In genomic region chr20:55140631-55141030, GRCh38 we compare ENCODE assay signal across 21 cellular contexts.
A peak's percentile ranks its signal among the peaks of the same experiment; 100 is the strongest.
DNase-seq lines count a peak whose midpoint lies in the region; ATAC-seq and TF ChIP-seq lines count a peak whose summit lies in the region.
"Had no signal": no experiment of that assay in that cellular context is flagged by ENCODE, and none has a peak within 500 bp of the region (broad histone marks: within the 10 kb centered on the region; RNA-seq: fewer than 3 reads in every experiment).

No MANE protein-coding gene starts in this region.

- H3K9me3 ChIP-seq in tibial nerve = no peaks in the 10 kb centered on the region
- H3K9me3 ChIP-seq: BLaER1 treated with 17β-estradiol and CSF1 and Interleukin-3, amounts not matched to agents 10 nM and 100 nM; esophagus muscularis mucosa; gastrocnemius medialis; testis had no signal

- H3K27me3 ChIP-seq in tibial nerve = no peaks in the 10 kb centered on the region
- H3K27me3 ChIP-seq: BLaER1 treated with 17β-estradiol and CSF1 and Interleukin-3, amounts not matched to agents 10 nM and 100 nM; esophagus muscularis mucosa; gastrocnemius medialis; testis had no signal

- H3K27ac ChIP-seq in caudate nucleus (ENCODE audit: low read depth, low read length) (no peak overlapping the region), tibial nerve (no peak overlapping the region)
- H3K27ac ChIP-seq: esophagus muscularis mucosa, gastrocnemius medialis, parathyroid adenoma, testis had no signal

- no peak for TF ChIP-seq EP300 in tibial nerve (IDR thresholded peaks at IDR 0.05)

- no peak overlapping the region for H3K4me3 ChIP-seq in tibial nerve
- H3K4me3 ChIP-seq: BLaER1 treated with 17β-estradiol and CSF1 and Interleukin-3, amounts not matched to agents 10 nM and 100 nM; esophagus muscularis mucosa; gastrocnemius medialis; testis had no signal

- 55 to 57% methylated on average over 3 of the region's 3 CpGs for WGBS in tibial nerve, 2 donors

- no peaks in the 10 kb centered on the region for H3K36me3 ChIP-seq in tibial nerve
- H3K36me3 ChIP-seq: BLaER1 treated with 17β-estradiol and CSF1 and Interleukin-3, amounts not matched to agents 10 nM and 100 nM; esophagus muscularis mucosa; gastrocnemius medialis had no signal

- ATAC-seq in GM19025 (IDR thresholded peaks at IDR 0.05; ENCODE audit: low read depth, unreplicated experiment) = peak; percentile 86
- no peak for ATAC-seq in GM21737 (IDR thresholded peaks at IDR 0.05; ENCODE audit: unreplicated experiment)
- ATAC-seq: activated CD4-positive, alpha-beta T cell treated with anti-CD3 and anti-CD28 coated beads for 36 hours; activated naive CD4-positive, alpha-beta T cell treated with anti-CD3 and anti-CD28 coated beads, Interleukin-2, amount 50 U/mL, for 72 hours; stimulated activated memory B cell treated with anti-CD40 and anti-IgM and Interleukin-4, amounts not matched to agents 10 μg/mL and 1 μg/mL and 100 μg/mL, for 72 hours had no signal

- DNase-seq in COR-L47 (lab: John Stamatoyannopoulos, UW) (peak; percentile 83), NCI-H1417 (lab: John Stamatoyannopoulos, UW) (peak; percentile 14 to 92 (median 62)), SHP77 (lab: John Stamatoyannopoulos, UW) (peak; percentile 88), caudate nucleus (lab: John Stamatoyannopoulos, UW) (no peak), Ammon's horn (ENCODE audit: low spot score) (no peak), tibial nerve (ENCODE audit: low spot score in 2 of 2) (no peak)
- DNase-seq: activated CD4-positive, alpha-beta T cell treated with anti-CD3 and anti-CD28 coated beads for 36 hours; effector memory CD4-positive, alpha-beta T cell; gastrocnemius medialis; IMR-90; kidney glomerular epithelial cell; NCI-H187 treated with DMSO at 0.1 percent for 48 hours; nephron progenitor cell; testis had no signal

- no peak for TF ChIP-seq CTCF in tibial nerve (IDR thresholded peaks at IDR 0.05)

- TF ChIP-seq POLR2A in tibial nerve (IDR thresholded peaks at IDR 0.05) = no peak

- no peaks in the 10 kb centered on the region for H3K4me1 ChIP-seq in tibial nerve
- H3K4me1 ChIP-seq: gastrocnemius medialis, parathyroid adenoma, testis had no signal

Comparison
In these comparisons a context has a peak if more than half of its experiments do, and no peak if none do; other contexts are left out.
1. DNase-seq: peak in COR-L47 (single experiment), NCI-H1417 (3 of 3) and SHP77 (2 of 2); none in caudate nucleus (0 of 61), Ammon's horn (single experiment) and tibial nerve (0 of 2).